28 cellular contexts compared by ENCODE assay signal in the genomic region with DNA sequence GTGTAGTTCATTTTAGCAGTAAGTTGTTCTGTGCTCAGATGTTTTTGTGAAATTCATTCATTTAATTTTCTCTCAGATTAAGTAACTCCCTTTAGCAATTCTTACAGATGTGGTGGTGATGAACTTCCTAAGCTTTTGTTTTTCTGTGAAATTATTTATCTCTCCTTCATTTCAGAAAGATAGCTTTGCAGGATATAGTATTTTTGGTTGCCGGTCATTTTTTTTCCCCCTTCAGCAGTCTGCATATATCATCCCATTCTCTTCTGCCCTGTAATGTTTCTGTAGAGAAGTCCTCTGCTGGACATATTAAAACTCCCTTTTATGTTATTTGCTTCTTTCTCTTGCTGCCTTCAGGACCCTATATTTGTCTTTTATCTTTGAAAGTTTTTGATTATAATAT.
"Had no signal": no experiment of that assay in that cellular context is flagged by ENCODE, and none has a peak within 500 bp of the region (broad histone marks: within the 10 kb centered on the region; RNA-seq: fewer than 3 reads in every experiment).

No MANE protein-coding gene starts in this region.

- ATAC-seq: stimulated activated effector memory CD8-positive, alpha-beta T cell treated with anti-CD3 and anti-CD28 coated beads, Interleukin-12 subunit alpha, Interleukin-12 subunit beta, amount 100 ng/mL, for 72 hours; stimulated activated memory B cell treated with anti-CD40 and anti-IgM and Interleukin-4, amounts not matched to agents 10 μg/mL and 1 μg/mL and 100 μg/mL, for 72 hours; stimulated activated naive B cell treated with anti-CD40 and anti-IgM and Interleukin-4, amounts not matched to agents 10 μg/mL and 1 μg/mL and 100 μg/mL, for 72 hours; stimulated activated naive CD8-positive, alpha-beta T cell treated with anti-CD3 and anti-CD28 coated beads, Interleukin-15, amount 100 ng/mL, for 72 hours; stimulated activated naive CD8-positive, alpha-beta T cell treated with anti-CD3 and anti-CD28 coated beads, Interleukin-15, Interleukin-2, amounts not matched to agents 100 U/mL and 50 U/mL, for 24 hours; upper lobe of right lung had no signal

- H3K4me1 ChIP-seq: stomach, suprapubic skin, testis, thyroid gland, tibial artery, tibial nerve, transverse colon, upper lobe of left lung, upper lobe of right lung, uterus, vagina had no signal

- H3K36me3 ChIP-seq: stomach, suprapubic skin, thoracic aorta, thyroid gland, tibial artery, tibial nerve, transverse colon, upper lobe of left lung, upper lobe of right lung, vagina had no signal

- H3K27ac ChIP-seq: stomach, suprapubic skin, testis, thoracic aorta, thyroid gland, tibial artery, tibial nerve, transverse colon, upper lobe of left lung, upper lobe of right lung, uterus, vagina had no signal

- H3K9me3 ChIP-seq: testis, thyroid gland had no signal

- DNase-seq: stimulated activated CD4-positive, alpha-beta T cell treated with anti-CD3 and anti-CD28 coated beads, Interleukin-2, amount 100 ng/mL, for 48 hours; stimulated activated CD4-positive, alpha-beta T cell treated with anti-CD3 and anti-CD28 coated beads, Interleukin-4, amount 100 ng/mL, for 1 hour; stimulated activated CD4-positive, alpha-beta T cell treated with anti-CD3 and anti-CD28 coated beads, Interleukin-4, amount 100 ng/mL, for 24 hours; stimulated activated CD4-positive, alpha-beta T cell treated with anti-CD3 and anti-CD28 coated beads, Interleukin-4, amount 100 ng/mL, for 4 hours; stimulated activated CD8-positive, alpha-beta memory T cell treated with anti-CD3 and anti-CD28 coated beads, Interleukin-4, amount 100 ng/mL, for 48 hours; stimulated activated naive B cell treated with anti-CD40 and anti-IgM and Interleukin-4, amounts not matched to agents 10 μg/mL and 1 μg/mL and 100 μg/mL, for 72 hours; stimulated activated naive CD4-positive, alpha-beta T cell; stimulated activated naive CD4-positive, alpha-beta T cell treated with Interleukin-2 at 50 U/mL for 16 hours; stimulated activated naive CD8-positive, alpha-beta T cell treated with anti-CD3 and anti-CD28 coated beads, Interleukin-15, amount 100 ng/mL, for 72 hours; stimulated activated naive CD8-positive, alpha-beta T cell treated with anti-CD3 and anti-CD28 coated beads, Interleukin-15, Interleukin-2, amounts not matched to agents 100 U/mL and 50 U/mL, for 24 hours; stomach; substantia nigra; testis; thyroid gland; tibial artery; transverse colon; trophoblast cell; upper lobe of left lung; upper lobe of right lung; uterus had no signal

- H3K27ac Mint-ChIP-seq: stimulated activated effector memory CD8-positive, alpha-beta T cell treated with anti-CD3 and anti-CD28 coated beads, Interleukin-12 subunit alpha, Interleukin-12 subunit beta, amount 100 ng/mL, for 72 hours; stimulated activated memory B cell treated with anti-CD40 and anti-IgM and Interleukin-4, amounts not matched to agents 10 μg/mL and 1 μg/mL and 100 μg/mL, for 72 hours; stimulated activated naive B cell treated with anti-CD40 and anti-IgM and Interleukin-4, amounts not matched to agents 10 μg/mL and 1 μg/mL and 100 μg/mL, for 72 hours; stimulated activated naive CD8-positive, alpha-beta T cell treated with anti-CD3 and anti-CD28 coated beads, Interleukin-15, amount 100 ng/mL, for 72 hours; stimulated activated naive CD8-positive, alpha-beta T cell treated with anti-CD3 and anti-CD28 coated beads, Interleukin-15, Interleukin-2, amounts not matched to agents 100 ng/mL and 50 ng/mL, for 24 hours; type B pancreatic cell had no signal

- H3K36me3 Mint-ChIP-seq: stimulated activated effector memory CD8-positive, alpha-beta T cell treated with anti-CD3 and anti-CD28 coated beads, Interleukin-12 subunit alpha, Interleukin-12 subunit beta, amount 100 ng/mL, for 72 hours; stimulated activated memory B cell treated with anti-CD40 and anti-IgM and Interleukin-4, amounts not matched to agents 10 μg/mL and 1 μg/mL and 100 μg/mL, for 72 hours had no signal

- H3K4me3 ChIP-seq: stomach, suprapubic skin, testis, thoracic aorta, thyroid gland, tibial artery, tibial nerve, transverse colon, upper lobe of left lung, upper lobe of right lung, uterus, vagina had no signal
